ENCODE assay signal across 20 cellular contexts in the genomic region with DNA sequence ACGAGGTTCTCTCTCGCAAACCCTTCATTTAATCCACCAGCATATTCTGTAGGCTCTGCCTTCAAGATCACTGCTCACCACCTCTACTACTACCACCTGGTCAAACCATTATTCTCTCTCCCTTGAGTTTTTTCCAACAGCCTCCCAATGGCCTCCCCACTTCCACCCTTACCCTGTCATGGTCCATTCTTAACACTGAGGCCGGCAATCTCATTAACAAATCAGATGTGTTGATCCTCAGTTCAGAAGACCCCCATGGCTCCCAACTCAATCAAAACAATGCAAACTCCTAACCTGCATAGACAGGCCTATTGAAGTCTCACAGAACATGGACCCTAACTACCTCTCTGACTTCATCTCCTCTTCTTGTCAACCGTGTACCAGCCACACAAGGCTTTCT. TPM values are rescaled to one million over a fixed set of nuclear protein-coding genes. Genes with fewer than 3 reads are reported as not detected.
DNase-seq lines count a peak whose midpoint lies in the region; ATAC-seq and TF ChIP-seq lines count a peak whose summit lies in the region.
"Had no signal": no experiment of that assay in that cellular context is flagged by ENCODE, and none has a peak within 500 bp of the region (broad histone marks: within the 10 kb centered on the region; RNA-seq: fewer than 3 reads in every experiment).

No MANE protein-coding gene starts in this region.

- peaks cover 38% of the 10 kb centered on the region for H3K4me1 Mint-ChIP-seq in T-helper 2 cell treated with Interferon-gamma antibody and Interleukin-4, amounts not matched to agents 5 μg/mL and 100 μg/mL, for 36 hours (ENCODE audit: low read depth)
- H3K4me1 Mint-ChIP-seq in GM23338 (peaks cover 9% of the 10 kb centered on the region), nephron (peaks cover 20% of the 10 kb centered on the region)
- peaks cover 59% of the 10 kb centered on the region for H3K4me1 Mint-ChIP-seq in activated CD8-positive, alpha-beta T cell treated with anti-CD3 and anti-CD28 coated beads, Interleukin-2, amount 10 ng/mL, durations not matched to agents 7 days and 5 days (ENCODE audit: low read depth)

- H3K9me2 ChIP-seq in GM23338 (ENCODE audit: insufficient read depth), result no peaks in the 10 kb centered on the region

- H3K27ac ChIP-seq in GM23338 (ENCODE audit: low read depth), result no peak overlapping the region
- H3K27ac ChIP-seq: coronary artery had no signal

- no peaks in the 10 kb centered on the region for H3K9me3 Mint-ChIP-seq in T-helper 2 cell treated with Interferon-gamma antibody and Interleukin-4, amounts not matched to agents 5 μg/mL and 100 μg/mL, for 36 hours
- H3K9me3 Mint-ChIP-seq in GM23338 (no peaks in the 10 kb centered on the region; the same call in 2 of the 3 replicates), nephron (no peaks in the 10 kb centered on the region)
- H3K9me3 Mint-ChIP-seq in activated CD8-positive, alpha-beta T cell treated with anti-CD3 and anti-CD28 coated beads, Interleukin-2, amount 10 ng/mL, durations not matched to agents 7 days and 5 days (ENCODE audit: insufficient read depth), result no peaks in the 10 kb centered on the region
- H3K9me3 Mint-ChIP-seq: T-cell had no signal

- 0 out of 2 replicates have a peak overlapping the region, but pooled peaks have one; percentile 38 for H3K4me2 ChIP-seq in GM23338

- H2AFZ ChIP-seq in GM23338, result no peak overlapping the region

- peaks cover 91% of the 10 kb centered on the region for H3K79me2 ChIP-seq in GM23338 (replicated peaks; ENCODE audit: insufficient read depth)

- H3K27me3 ChIP-seq in GM23338 (ENCODE audit: insufficient read depth), result no peaks in the 10 kb centered on the region
- H3K27me3 ChIP-seq: BE2C had no signal

- peaks cover 24% of the 10 kb centered on the region for H4K20me1 ChIP-seq in GM23338 (replicated peaks; ENCODE audit: insufficient read depth)

- H3K27me3 Mint-ChIP-seq in T-helper 2 cell treated with Interferon-gamma antibody and Interleukin-4, amounts not matched to agents 5 μg/mL and 100 μg/mL, for 36 hours (ENCODE audit: low read depth), result no peaks in the 10 kb centered on the region
- peaks cover 8% of the 10 kb centered on the region for H3K27me3 Mint-ChIP-seq in GM23338 (ENCODE audit: insufficient read depth, low read depth, poor library complexity)
- H3K27me3 Mint-ChIP-seq in activated CD8-positive, alpha-beta T cell treated with anti-CD3 and anti-CD28 coated beads, Interleukin-2, amount 10 ng/mL, durations not matched to agents 7 days and 5 days (ENCODE audit: low read depth), result no peaks in the 10 kb centered on the region
- no peaks in the 10 kb centered on the region for H3K27me3 Mint-ChIP-seq in nephron (ENCODE audit: low read depth)
- H3K27me3 Mint-ChIP-seq: T-cell had no signal

- H3K27ac Mint-ChIP-seq in T-helper 2 cell treated with Interferon-gamma antibody and Interleukin-4, amounts not matched to agents 5 μg/mL and 100 μg/mL, for 36 hours, result peak overlapping the region; percentile 43
- no peak overlapping the region for H3K27ac Mint-ChIP-seq in GM23338
- peak overlapping the region; percentile 57 for H3K27ac Mint-ChIP-seq in activated CD8-positive, alpha-beta T cell treated with anti-CD3 and anti-CD28 coated beads, Interleukin-2, amount 10 ng/mL, durations not matched to agents 7 days and 5 days
- H3K27ac Mint-ChIP-seq in nephron, result no peak overlapping the region
- H3K27ac Mint-ChIP-seq: T-cell had no signal

- peaks cover 56% of the 10 kb centered on the region for H3K36me3 Mint-ChIP-seq in T-helper 2 cell treated with Interferon-gamma antibody and Interleukin-4, amounts not matched to agents 5 μg/mL and 100 μg/mL, for 36 hours (ENCODE audit: low read depth)
- H3K36me3 Mint-ChIP-seq in GM23338 (ENCODE audit: low read depth), result peaks cover 61% of the 10 kb centered on the region
- peaks cover 70% of the 10 kb centered on the region for H3K36me3 Mint-ChIP-seq in activated CD8-positive, alpha-beta T cell treated with anti-CD3 and anti-CD28 coated beads, Interleukin-2, amount 10 ng/mL, durations not matched to agents 7 days and 5 days (ENCODE audit: low read depth)
- peaks cover 34% of the 10 kb centered on the region for H3K36me3 Mint-ChIP-seq in nephron (ENCODE audit: low read depth)

- no peak overlapping the region for H3K4me3 ChIP-seq in GM23338
- H3K4me3 ChIP-seq: coronary artery had no signal

- H3K4me1 ChIP-seq in GM23338 (ENCODE audit: insufficient read depth), result peaks cover 15% of the 10 kb centered on the region

- no peak for ATAC-seq in GM23338
- ATAC-seq in activated CD8-positive, alpha-beta T cell treated with anti-CD3 and anti-CD28 coated beads, Interleukin-2, amount 10 ng/mL, durations not matched to agents 7 days and 5 days, result no peak
- ATAC-seq in GM21619 (IDR thresholded peaks at IDR 0.05; ENCODE audit: unreplicated experiment), result no peak
- ATAC-seq: T-cell had no signal

- no peaks in the 10 kb centered on the region for H3F3A ChIP-seq in GM23338 (replicated peaks; ENCODE audit: low read depth)

- TF ChIP-seq CTCF in GM23338 (conservative IDR thresholded peaks at IDR 0.05; ENCODE audit: low read depth in 2 of 2), result no peak
- no peak for TF ChIP-seq CTCF in nephron (IDR thresholded peaks at IDR 0.05; ENCODE audit: unreplicated experiment in 3 of 3)

- no peak for DNase-seq in T-helper 2 cell treated with Interferon-gamma antibody and Interleukin-4, amounts not matched to agents 5 μg/mL and 100 μg/mL, for 36 hours (ENCODE audit: low spot score)
- DNase-seq in T-helper 2 cell (no peak), GM23338 (ENCODE audit: low spot score) (no peak), NCI-H82 (lab: John Stamatoyannopoulos, UW) (no peak), LoVo (ENCODE audit: low spot score) (no peak)
- DNase-seq in activated CD8-positive, alpha-beta T cell treated with anti-CD3 and anti-CD28 coated beads, Interleukin-2, amount 10 ng/mL, durations not matched to agents 7 days and 5 days, result no peak
- DNase-seq: 8988T; BE2C; DMS153; foreskin melanocyte; hypothalamus; kidney; NCI-H1930; NCI-H510A; Right ventricle myocardium superior; stimulated activated CD8-positive, alpha-beta memory T cell treated with anti-CD3 and anti-CD28 coated beads, Interleukin-4, amount 100 ng/mL, for 48 hours; T-cell had no signal

- POLR2A ChIA-PET in activated CD8-positive, alpha-beta T cell treated with anti-CD3 and anti-CD28 coated beads, Interleukin-2, amount 10 ng/mL, durations not matched to agents 7 days and 5 days (lab: Charles Lee), result no interaction called here

- CTCF ChIA-PET in activated CD8-positive, alpha-beta T cell treated with anti-CD3 and anti-CD28 coated beads, Interleukin-2, amount 10 ng/mL, durations not matched to agents 7 days and 5 days (lab: Charles Lee), result no interaction called here

- peaks cover 43% of the 10 kb centered on the region for H3K36me3 ChIP-seq in GM23338 (ENCODE audit: insufficient read depth)

- H3K4me3 Mint-ChIP-seq in T-helper 2 cell treated with Interferon-gamma antibody and Interleukin-4, amounts not matched to agents 5 μg/mL and 100 μg/mL, for 36 hours, result no peak overlapping the region
- H3K4me3 Mint-ChIP-seq in GM23338, result no peak overlapping the region; the same call in 2 of the 3 replicates
- peak overlapping the region; percentile 28 for H3K4me3 Mint-ChIP-seq in activated CD8-positive, alpha-beta T cell treated with anti-CD3 and anti-CD28 coated beads, Interleukin-2, amount 10 ng/mL, durations not matched to agents 7 days and 5 days
- peak overlapping the region; percentile 45 to 52 (median 51) for H3K4me3 Mint-ChIP-seq in nephron
- H3K4me3 Mint-ChIP-seq: T-cell had no signal

TF ChIP-seq in GM23338, 12 proteins besides CTCF, POLR2A, EP300 and RAD21 (continues in another document):
- no peak for TF ChIP-seq STAT1 (IDR thresholded peaks at IDR 0.05; ENCODE audit: unreplicated experiment)
- TF ChIP-seq EZH2 (IDR thresholded peaks at IDR 0.05; ENCODE audit: low read depth, unreplicated experiment), result no peak

RNA-seq across cellular contexts. Expression of gene AURKA, which starts 2.2 kb away (rescaled TPM):
- total RNA-seq in GM23338 (2014; rRNA removed; shearing (Covaris generic)), result 75.8 and 96.9 TPM in 2 replicates
- 79.3 and 82.0 TPM in 2 replicates for polyA plus RNA-seq in GM23338 (2016; fragmentation: Nextera tagmentation; extraction: Ambion mirVana)
- total RNA-seq in activated CD8-positive, alpha-beta T cell treated with anti-CD3 and anti-CD28 coated beads, Interleukin-2, amount 10 ng/mL, durations not matched to agents 7 days and 5 days, result 10 to 100 TPM; 92.7 to 94.2 TPM

RNA-seq across cellular contexts. Expression of gene CSTF1, which starts 2.6 kb away (rescaled TPM):
- total RNA-seq in GM23338 (2014; rRNA removed; shearing (Covaris generic)), result 59.1 and 62.3 TPM in 2 replicates
- 17.1 and 21.5 TPM in 2 replicates for polyA plus RNA-seq in GM23338 (2016; fragmentation: Nextera tagmentation; extraction: Ambion mirVana)
- total RNA-seq in activated CD8-positive, alpha-beta T cell treated with anti-CD3 and anti-CD28 coated beads, Interleukin-2, amount 10 ng/mL, durations not matched to agents 7 days and 5 days, result 10 to 100 TPM; 60.5 to 66.3 TPM

RNA-seq across cellular contexts. Expression of gene CASS4, which starts 22.3 kb away (rescaled TPM):
- 0.12 TPM in 1 of 2 replicates, not detected in the other for total RNA-seq in GM23338 (2014; rRNA removed; shearing (Covaris generic))
- not detected in 2 replicates for polyA plus RNA-seq in GM23338 (2016; fragmentation: Nextera tagmentation; extraction: Ambion mirVana)
- 10 to 100 TPM; 17.8 to 18.8 TPM for total RNA-seq in activated CD8-positive, alpha-beta T cell treated with anti-CD3 and anti-CD28 coated beads, Interleukin-2, amount 10 ng/mL, durations not matched to agents 7 days and 5 days

RNA-seq across cellular contexts. Expression of gene FAM210B, which starts 31.0 kb away (rescaled TPM):
- 15.7 and 16.2 TPM in 2 replicates for total RNA-seq in GM23338 (2014; rRNA removed; shearing (Covaris generic))
- polyA plus RNA-seq in GM23338 (2016; fragmentation: Nextera tagmentation; extraction: Ambion mirVana), result 14.6 and 15.4 TPM in 2 replicates
- 1 to 10 TPM; 5.2 to 5.4 TPM for total RNA-seq in activated CD8-positive, alpha-beta T cell treated with anti-CD3 and anti-CD28 coated beads, Interleukin-2, amount 10 ng/mL, durations not matched to agents 7 days and 5 days

Comparison
In these comparisons a context has a peak if more than half of its experiments do, and no peak if none do; other contexts are left out.
1. H3K27ac Mint-ChIP-seq: peak in T-helper 2 cell treated with Interferon-gamma antibody and Interleukin-4, amounts not matched to agents 5 μg/mL and 100 μg/mL, for 36 hours (single experiment) and activated CD8-positive, alpha-beta T cell treated with anti-CD3 and anti-CD28 coated beads, Interleukin-2, amount 10 ng/mL, durations not matched to agents 7 days and 5 days (single experiment); none in GM23338 (single experiment) and nephron (0 of 3).
2. H3K4me3 Mint-ChIP-seq: peak in activated CD8-positive, alpha-beta T cell treated with anti-CD3 and anti-CD28 coated beads, Interleukin-2, amount 10 ng/mL, durations not matched to agents 7 days and 5 days (single experiment) and nephron (3 of 3); none in T-helper 2 cell treated with Interferon-gamma antibody and Interleukin-4, amounts not matched to agents 5 μg/mL and 100 μg/mL, for 36 hours (single experiment) and GM23338 (single experiment).
3. RNA of gene CASS4, which starts 22.3 kb away (total RNA-seq): 17.8 to 18.8 TPM in activated CD8-positive, alpha-beta T cell treated with anti-CD3 and anti-CD28 coated beads, Interleukin-2, amount 10 ng/mL, durations not matched to agents 7 days and 5 days; 0.12 TPM in GM23338; every median in the first group is over 10 times any median in the second.